Comparison of ENCODE assay signal across 17 cellular contexts in genomic region chr6:116136373-116136772, GRCh38. TPM values are rescaled to one million over a fixed set of nuclear protein-coding genes. Genes with fewer than 3 reads are reported as not detected.
"Had no signal": no experiment of that assay in that cellular context is flagged by ENCODE, and none has a peak within 500 bp of the region (broad histone marks: within the 10 kb centered on the region; RNA-seq: fewer than 3 reads in every experiment).

No MANE protein-coding gene starts in this region.

- ATAC-seq: foreskin keratinocyte, lower lobe of right lung had no signal

- H3K27ac Mint-ChIP-seq: nephron had no signal

- H3K4me3 ChIP-seq: hepatocyte, lower lobe of right lung, spleen, transverse colon, vagina had no signal

- H3K4me3 Mint-ChIP-seq: activated naive CD4-positive, alpha-beta T cell treated with anti-CD3 and anti-CD28 coated beads, Interleukin-2, amount 50 U/mL, for 24 hours; activated T-cell treated with anti-CD3 and anti-CD28 coated beads, Interleukin-2, amount 50 U/mL, for 4 hours; nephron; T-helper 1 cell treated with Interleukin-12 subunit alpha and Interleukin-12 subunit beta and Interleukin-4 antibody, amounts not matched to agents 30 μg/mL and 1 μg/mL, for 36 hours had no signal

- H3K27ac ChIP-seq: foreskin keratinocyte, hepatocyte, lower lobe of right lung, spleen, transverse colon, vagina had no signal

- H3K9me3 ChIP-seq: lower lobe of right lung, spleen, transverse colon, vagina had no signal

- DNase-seq: activated CD4-positive, alpha-beta T cell treated with anti-CD3 and anti-CD28 coated beads, Interleukin-2, amount 50 U/mL, for 4 hours; activated CD4-positive, CD25-positive, alpha-beta regulatory T cell treated with anti-CD3 and anti-CD28 coated beads, Interleukin-2, amount 50 U/mL, for 72 hours; activated gamma-delta T cell; activated T-cell treated with anti-CD3 and anti-CD28 coated beads, Interleukin-2, amount 50 U/mL, for 4 hours; foreskin keratinocyte; islet precursor cell; lower lobe of right lung; spleen; stimulated activated naive CD4-positive, alpha-beta T cell; transverse colon had no signal

- H3K27me3 Mint-ChIP-seq: activated naive CD4-positive, alpha-beta T cell treated with anti-CD3 and anti-CD28 coated beads, Interleukin-2, amount 50 U/mL, for 24 hours had no signal

- H3K9me3 Mint-ChIP-seq: activated naive CD4-positive, alpha-beta T cell treated with anti-CD3 and anti-CD28 coated beads, Interleukin-2, amount 50 U/mL, for 24 hours; activated T-cell treated with anti-CD3 and anti-CD28 coated beads, Interleukin-2, amount 50 U/mL, for 4 hours; nephron; T-helper 1 cell treated with Interleukin-12 subunit alpha and Interleukin-12 subunit beta and Interleukin-4 antibody, amounts not matched to agents 30 μg/mL and 1 μg/mL, for 36 hours had no signal

- H3K4me1 ChIP-seq: foreskin keratinocyte, lower lobe of right lung, spleen, transverse colon, vagina had no signal

- H3K4me1 Mint-ChIP-seq: nephron had no signal

- H3K27me3 ChIP-seq: foreskin keratinocyte, hepatocyte, spleen, transverse colon, vagina had no signal

- H3K36me3 ChIP-seq: lower lobe of right lung, transverse colon, vagina had no signal

RNA-seq across cellular contexts. Expression of gene COL10A1, which starts 10.4 kb away (rescaled TPM):
- total RNA-seq: activated T-cell treated with anti-CD3 and anti-CD28 coated beads, Interleukin-2, amount 50 U/mL, for 4 hours; dermis microvascular lymphatic vessel endothelial cell; epithelial cell of proximal tubule; foreskin keratinocyte; transverse colon; vagina had no signal
